13 cellular contexts compared by ENCODE assay signal in the genomic region with DNA sequence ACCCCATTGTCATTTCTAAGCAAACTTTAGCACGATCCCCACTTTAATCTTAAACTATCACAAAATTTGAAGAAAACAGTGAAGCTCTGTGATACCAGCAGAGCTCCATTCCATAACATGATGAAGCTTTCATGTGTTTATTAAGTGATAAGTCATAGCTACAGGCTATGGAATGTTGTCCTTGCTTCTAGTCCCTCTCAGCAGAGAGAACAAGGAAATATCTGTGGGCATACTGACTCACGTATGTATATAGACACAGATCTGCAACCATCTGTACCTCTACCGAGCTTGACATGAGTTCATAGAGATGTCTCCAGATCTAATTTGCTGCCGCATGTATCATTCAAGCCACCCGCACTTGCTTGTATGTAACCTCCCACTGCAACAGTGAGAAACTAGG.
"Had no signal": no experiment of that assay in that cellular context is flagged by ENCODE, and none has a peak within 500 bp of the region (broad histone marks: within the 10 kb centered on the region; RNA-seq: fewer than 3 reads in every experiment).

No MANE protein-coding gene starts in this region.

- H3K4me3 ChIP-seq: adrenal gland, cardiac muscle cell, gastrocnemius medialis, heart left ventricle, left ventricle myocardium inferior, right atrium auricular region, thyroid gland had no signal

- ATAC-seq: activated T-cell treated with anti-CD3 and anti-CD28 coated beads, Interleukin-2, amount 50 U/mL, for 72 hours; gastrocnemius medialis; heart left ventricle had no signal

- DNase-seq: activated CD4-positive, alpha-beta T cell treated with anti-CD3 and anti-CD28 coated beads, Interleukin-2, amount 50 U/mL, for 4 hours; activated gamma-delta T cell; activated T-cell treated with anti-CD3 and anti-CD28 coated beads, Interleukin-2, amount 50 U/mL, for 72 hours; adrenal gland; erythroblast; gastrocnemius medialis; heart left ventricle; left ventricle myocardium inferior; stimulated activated CD4-positive, alpha-beta T cell treated with anti-CD3 and anti-CD28 coated beads, Interleukin-2, amount 100 ng/mL, for 24 hours; stimulated activated naive CD4-positive, alpha-beta T cell treated with Interleukin-2 at 50 U/mL for 16 hours; thyroid gland had no signal

- H3K9me3 ChIP-seq: adrenal gland, gastrocnemius medialis, heart left ventricle, left ventricle myocardium inferior, right atrium auricular region, thyroid gland had no signal

- H3K36me3 ChIP-seq: adrenal gland, cardiac muscle cell, gastrocnemius medialis, heart left ventricle, left ventricle myocardium inferior, right atrium auricular region, thyroid gland had no signal

- H3K4me1 ChIP-seq: adrenal gland, gastrocnemius medialis, heart left ventricle, left ventricle myocardium inferior, right atrium auricular region, thyroid gland had no signal

- H3K27ac ChIP-seq: adrenal gland, cardiac muscle cell, gastrocnemius medialis, heart left ventricle, left ventricle myocardium inferior, right atrium auricular region, thyroid gland had no signal

- H3K27me3 ChIP-seq: adrenal gland, cardiac muscle cell, gastrocnemius medialis, heart left ventricle, right atrium auricular region, thyroid gland had no signal
